ENCODE assay signal across 1 cellular context in genomic region chr9:114263853-114264510, GRCh38.
TF ChIP-seq lines count a peak whose summit lies in the region.

No MANE protein-coding gene starts in this region.

TF ChIP-seq in IMR-90, 13 proteins besides CTCF, POLR2A, EP300 and RAD21 (continued from another document):
- TF ChIP-seq, protein P1, sequence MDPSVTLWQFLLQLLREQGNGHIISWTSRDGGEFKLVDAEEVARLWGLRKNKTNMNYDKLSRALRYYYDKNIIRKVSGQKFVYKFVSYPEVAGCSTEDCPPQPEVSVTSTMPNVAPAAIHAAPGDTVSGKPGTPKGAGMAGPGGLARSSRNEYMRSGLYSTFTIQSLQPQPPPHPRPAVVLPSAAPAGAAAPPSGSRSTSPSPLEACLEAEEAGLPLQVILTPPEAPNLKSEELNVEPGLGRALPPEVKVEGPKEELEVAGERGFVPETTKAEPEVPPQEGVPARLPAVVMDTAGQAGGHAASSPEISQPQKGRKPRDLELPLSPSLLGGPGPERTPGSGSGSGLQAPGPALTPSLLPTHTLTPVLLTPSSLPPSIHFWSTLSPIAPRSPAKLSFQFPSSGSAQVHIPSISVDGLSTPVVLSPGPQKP (IDR thresholded peaks at IDR 0.05; ENCODE audit: borderline replicate concordance, low read depth, low read length): no peak
